In genomic region chr19:797528-798414, GRCh38 we compare ENCODE assay signal across 1 cellular context.
TF ChIP-seq lines count a peak whose summit lies in the region.

No MANE protein-coding gene starts in this region.

TF ChIP-seq in GM23338, 12 proteins besides CTCF, POLR2A, EP300 and RAD21 (continued from another document):
- TF ChIP-seq ZNF462 (CRISPR knock-in tag; IDR thresholded peaks at IDR 0.05) = no peak
- no peak for TF ChIP-seq EZH2phosphoT487 (IDR thresholded peaks at IDR 0.05; ENCODE audit: unreplicated experiment)
- no peak for TF ChIP-seq ETS1 (IDR thresholded peaks at IDR 0.05)
- peak; percentile 39; the same call in 1 of the 2 replicates for TF ChIP-seq CREB1 (CRISPR knock-in tag; IDR thresholded peaks at IDR 0.05; ENCODE audit: low read depth)
- TF ChIP-seq ZNF114 (CRISPR knock-in tag; IDR thresholded peaks at IDR 0.05) = no peak
